7 cellular contexts compared by ENCODE assay signal in genomic region chr16:86578499-86579267, GRCh38. TPM values are rescaled to one million over a fixed set of nuclear protein-coding genes. Genes with fewer than 3 reads are reported as not detected.
A peak's percentile ranks its signal among the peaks of the same experiment; 100 is the strongest.
DNase-seq lines count a peak whose midpoint lies in the region; ATAC-seq and TF ChIP-seq lines count a peak whose summit lies in the region.

Gene FOXL1, plus strand, starts transcription at chr16:86578549. Its CDS starts 175 bp downstream, at chr16:86578724.

- H3K9me3 ChIP-seq in IMR-90 (ENCODE audit: control insufficient read depth, insufficient read depth, low read length) (no peaks in the 10 kb centered on the region), suprapubic skin (no peaks in the 10 kb centered on the region)

- peak within 1 kb of the TSS; percentile 91 to 94 for H4K8ac ChIP-seq in IMR-90 (ENCODE audit: low read depth in 2 of 2, low read length in 2 of 2)

- peak within 1 kb of the TSS; percentile 91 for H3K18ac ChIP-seq in IMR-90 (ENCODE audit: low read depth, low read length)

- TF ChIP-seq CTCF in IMR-90 (conservative IDR thresholded peaks at IDR 0.05; ENCODE audit: low read depth, low read length) (no peak), cardiac fibroblast (IDR thresholded peaks at IDR 0.05; ENCODE audit: low read depth, low read length) (no peak), suprapubic skin (IDR thresholded peaks at IDR 0.05) (no peak)

- H4K20me1 ChIP-seq in IMR-90 (ENCODE audit: insufficient read depth, low read length) = 0 out of 2 replicates have a peak, but pooled peaks cover 4% of the 10 kb centered on the region

- peak within 1 kb of the TSS; percentile 98 for H3K4ac ChIP-seq in IMR-90 (ENCODE audit: low read depth, low read length)

- peak within 1 kb of the TSS; percentile 87 for H3K56ac ChIP-seq in IMR-90 (ENCODE audit: extremely low read depth, insufficient read depth, low read length)

- H4K91ac ChIP-seq in IMR-90 (ENCODE audit: insufficient read depth, low read depth, low read length) = peak within 1 kb of the TSS; percentile 97

- H3K79me1 ChIP-seq in IMR-90 (ENCODE audit: low read depth in 1 of 2, low read length in 2 of 2) = peaks cover 13 to 32% of the 10 kb centered on the region in 2 experiments

- H2BK5ac ChIP-seq in IMR-90 (ENCODE audit: low read depth, low read length, poor library complexity, severe bottlenecking) = peak within 1 kb of the TSS; percentile 100

- POLR2A ChIA-PET in IMR-90 (lab: Charles Lee; ENCODE audit: unreplicated experiment) = interaction anchor here (0.6 to 1.4 kb wide), 6 partner anchors 8 to 823 kb away, joined by 3 to 7 read pairs (median 4); no protein-coding TSS in a partner anchor

- peak within 1 kb of the TSS; percentile 83 for H4K5ac ChIP-seq in IMR-90 (ENCODE audit: low read depth, low read length)

- H3K9ac ChIP-seq in IMR-90 (ENCODE audit: low read depth, low read length) = peak within 1 kb of the TSS; percentile 95

- peak within 1 kb of the TSS; percentile 97 for H2AK9ac ChIP-seq in IMR-90 (replicated peaks; ENCODE audit: low read depth, low read length, poor library complexity)

- ATAC-seq in IMR-90 (ENCODE audit: low read depth) (peak; percentile 19), GM21619 (IDR thresholded peaks at IDR 0.05; ENCODE audit: unreplicated experiment) (no peak)

- TSS peak; percentile 29 for BruUV-seq in IMR-90 (replicated peaks; lab: Mats Ljungman, UMichigan)

- H3K4me3 ChIP-seq in IMR-90 (ENCODE audit: insufficient read depth, low read depth, low read length) (peak within 1 kb of the TSS; percentile 71), cardiac fibroblast (replicated peaks in 1 of 2; ENCODE audit: low read depth in 2 of 2, low read length in 2 of 2) (peak within 1 kb of the TSS; percentile 31 to 67), suprapubic skin (peak within 1 kb of the TSS; percentile 24)

- H3K14ac ChIP-seq in IMR-90 (replicated peaks; ENCODE audit: low read depth, low read length) = peak within 1 kb of the TSS; percentile 98

- peak within 1 kb of the TSS; percentile 19 for H2AFZ ChIP-seq in IMR-90 (replicated peaks; ENCODE audit: low read length, poor library complexity)

- dilution Hi-C loops in IMR-90 (cut with HindIII; ENCODE audit: low sequenced_read_pairs, unreplicated experiment) = no loop called here

- peak within 1 kb of the TSS; percentile 94 for H3K4me2 ChIP-seq in IMR-90 (ENCODE audit: low read depth, low read length)

- H2BK20ac ChIP-seq in IMR-90 (ENCODE audit: low read depth, low read length) = peak within 1 kb of the TSS; percentile 81

- H3K36me3 ChIP-seq in IMR-90 (ENCODE audit: control insufficient read depth, insufficient read depth, low read length) = no peaks in the 10 kb centered on the region; the same call in 1 of the 2 replicates
- H3K36me3 ChIP-seq in suprapubic skin = no peaks in the 10 kb centered on the region

- in situ Hi-C loops in IMR-90 (cut with MboI; ENCODE audit: low sequenced_read_pairs) = loop anchor here (5.0 kb wide), 1 partner anchor 89 kb away; no protein-coding TSS in a partner anchor

- intact Hi-C loops in IMR-90 (cut with micrococcal nuclease) = loop anchor here (2.0 to 5.0 kb wide), 3 partner anchors 32 to 254 kb away; no protein-coding TSS in a partner anchor
- intact Hi-C loops in head of caudate nucleus (cut with DNase I) = no loop called here

- peak within 1 kb of the TSS; percentile 88 for H3K23ac ChIP-seq in IMR-90 (ENCODE audit: low read depth, low read length)

- peak within 1 kb of the TSS; percentile 80; the same call in 1 of the 3 replicates for H2BK15ac ChIP-seq in IMR-90 (ENCODE audit: low read depth, low read length)

- peaks cover 13% of the 10 kb centered on the region for H3K4me1 ChIP-seq in IMR-90 (ENCODE audit: control insufficient read depth, insufficient read depth, low read length)
- H3K4me1 ChIP-seq in suprapubic skin = peaks cover 31% of the 10 kb centered on the region

- peak within 1 kb of the TSS; percentile 98 for H2AK5ac ChIP-seq in IMR-90 (ENCODE audit: low read depth, low read length)

- 0% methylated on average over 30 of the region's 73 CpGs; no CpG with 5 or more reads in 1 of the 2 experiments for WGBS in IMR-90 (ENCODE audit: extremely low coverage in 2 of 2, insufficient read length in 1 of 2), 2 experiments
- WGBS in suprapubic skin = 14% methylated on average over 28 of the region's 73 CpGs

- peak; percentile 23; the same call in 1 of the 2 replicates for TF ChIP-seq RAD21 in IMR-90 (IDR thresholded peaks at IDR 0.05; ENCODE audit: low read length)

- H3K27me3 ChIP-seq in IMR-90 (ENCODE audit: control insufficient read depth, insufficient read depth, low read length) = no peaks in the 10 kb centered on the region
- H3K27me3 ChIP-seq in suprapubic skin = peaks cover 96% of the 10 kb centered on the region

- TF ChIP-seq EP300 in suprapubic skin (IDR thresholded peaks at IDR 0.05) = no peak

- CTCF ChIA-PET in IMR-90 (lab: Yijun Ruan, JAX) = interaction anchor here (0.6 to 1.4 kb wide), 2 partner anchors 160 to 483 kb away, joined by 3 to 5 read pairs; no protein-coding TSS in a partner anchor

- peak within 1 kb of the TSS; percentile 97 for H2BK120ac ChIP-seq in IMR-90 (ENCODE audit: low read depth, low read length)

- DNase-seq in IMR-90 = peak; percentile 80
- peak; percentile 46 to 86 for DNase-seq in cardiac fibroblast (ENCODE audit: low read depth in 2 of 2)
- DNase-seq in iris pigment epithelial cell (ENCODE audit: low read depth) = peak; percentile 79
- no peak for DNase-seq in suprapubic skin (ENCODE audit: low spot score in 2 of 2)
- no peak for DNase-seq in central memory CD4-positive, alpha-beta T cell
- DNase-seq in head of caudate nucleus = no peak

- H3K9me1 ChIP-seq in IMR-90 (ENCODE audit: insufficient read depth, low read length) = peaks cover 15% of the 10 kb centered on the region

- TF ChIP-seq POLR2A in IMR-90 (IDR thresholded peaks at IDR 0.05; ENCODE audit: low read depth, low read length) (no peak; the same call in none of the 2 replicates), suprapubic skin (IDR thresholded peaks at IDR 0.05) (no peak)

- H3K27ac ChIP-seq in IMR-90 (ENCODE audit: insufficient read depth, low read length) (peak within 1 kb of the TSS; percentile 99), suprapubic skin (peak within 1 kb of the TSS; percentile 16)

TF ChIP-seq in IMR-90, 13 proteins besides CTCF, POLR2A, EP300 and RAD21:
- no peak; the same call in 1 of the 2 replicates for TF ChIP-seq SMC3 (IDR thresholded peaks at IDR 0.05; ENCODE audit: low read depth, low read length)
- peak; percentile 23; the same call in 1 of the 2 replicates for TF ChIP-seq FOS (IDR thresholded peaks at IDR 0.05; ENCODE audit: low read depth, low read length)
- TF ChIP-seq CHD1 (IDR thresholded peaks at IDR 0.05; ENCODE audit: low read depth, low read length) = peak; percentile 46; the same call in 1 of the 2 replicates

RNA-seq across cellular contexts. Expression of gene FOXL1, which starts in this region (rescaled TPM):
- total RNA-seq in IMR-90 (2012; rRNA removed) (15.2 and 23.9 TPM in 2 replicates), suprapubic skin (under 1 TPM in 2 of 4 donors, not detected in 2; 0.23 to 0.40 TPM)
- 25.8 and 29.9 TPM in 2 replicates for polyA plus RNA-seq in IMR-90 (2012; rRNA removed)
- polyA plus RNA-seq in IMR-90 (2012; cell fraction: cytosol; rRNA removed) = 59.6 and 70.0 TPM in 2 replicates
- polyA plus RNA-seq in IMR-90 (2012; cell fraction: nucleus; rRNA removed; ENCODE audit: low replicate concordance) = 22.9 and 59.6 TPM in 2 replicates

Comparison
In these comparisons a context has a peak if more than half of its experiments do, and no peak if none do; other contexts are left out.
1. RNA of gene FOXL1 (total RNA-seq): 15.2 to 23.9 TPM in IMR-90; 0.23 to 0.40 TPM in suprapubic skin; every median in the first group is over 10 times any median in the second.
2. DNase-seq: peak in IMR-90 (single experiment), cardiac fibroblast (2 of 2) and iris pigment epithelial cell (single experiment); none in suprapubic skin (0 of 2), central memory CD4-positive, alpha-beta T cell (single experiment) and head of caudate nucleus (0 of 42).
3. Peak in every context shown above with its lines, with median percentiles within 50 percentile points of each other: H3K4me3 ChIP-seq.